In genomic region chr16:48487287-48487686, GRCh38 we compare ENCODE assay signal across 23 cellular contexts.
"Had no signal": no experiment of that assay in that cellular context is flagged by ENCODE, and none has a peak within 500 bp of the region (broad histone marks: within the 10 kb centered on the region; RNA-seq: fewer than 3 reads in every experiment).

No MANE protein-coding gene starts in this region.

- H3K4me3 ChIP-seq: body of pancreas, left ventricle myocardium inferior, lung, thoracic aorta had no signal

- H3K36me3 ChIP-seq: left ventricle myocardium inferior, thoracic aorta had no signal

- H3K27me3 ChIP-seq: body of pancreas had no signal

- ATAC-seq: activated naive CD4-positive, alpha-beta T cell treated with anti-CD3 and anti-CD28 coated beads, Interleukin-2, amount 50 U/mL, for 72 hours; activated T-cell treated with anti-CD3 and anti-CD28 coated beads, Interleukin-2, amount 50 U/mL, for 72 hours; body of pancreas; effector memory CD8-positive, alpha-beta T cell; esophagus mucosa; natural killer cell treated with Interleukin-12 subunit alpha and Interleukin-12 subunit beta and Interleukin-15 and Interleukin-18, amount 100 ng/mL, for 72 hours; right cardiac atrium; stimulated activated naive CD8-positive, alpha-beta T cell treated with anti-CD3 and anti-CD28 coated beads, Interleukin-15, Interleukin-2, amounts not matched to agents 100 U/mL and 50 U/mL, for 24 hours had no signal

- H3K27ac ChIP-seq: body of pancreas, left ventricle myocardium inferior, thoracic aorta had no signal

- H3K4me1 ChIP-seq: left ventricle myocardium inferior had no signal

- H3K9me3 ChIP-seq: body of pancreas, left ventricle myocardium inferior, thoracic aorta had no signal

- DNase-seq: activated B cell treated with CpG ODN at 0.5 μM for 24 hours; activated CD4-positive, alpha-beta T cell treated with anti-CD3 and anti-CD28 coated beads, Interleukin-2, amount 50 U/mL, for 1 hour; activated naive CD4-positive, alpha-beta T cell; activated T-cell treated with anti-CD3 and anti-CD28 coated beads for 4 hours; activated T-cell treated with anti-CD3 and anti-CD28 coated beads, Interleukin-2, amount 50 U/mL, for 72 hours; aorta; body of pancreas; cortex of kidney; effector memory CD8-positive, alpha-beta T cell; glutamatergic neuron; islet precursor cell; left ventricle myocardium inferior; mesendoderm; posterior cingulate gyrus; right cardiac atrium; stimulated activated CD4-positive, alpha-beta T cell treated with anti-CD3 and anti-CD28 coated beads, Interleukin-2, amount 100 ng/mL, for 48 hours; stimulated activated naive CD8-positive, alpha-beta T cell treated with anti-CD3 and anti-CD28 coated beads, Interleukin-15, Interleukin-2, amounts not matched to agents 100 U/mL and 50 U/mL, for 24 hours; trophoblast cell had no signal
